In the genomic region with DNA sequence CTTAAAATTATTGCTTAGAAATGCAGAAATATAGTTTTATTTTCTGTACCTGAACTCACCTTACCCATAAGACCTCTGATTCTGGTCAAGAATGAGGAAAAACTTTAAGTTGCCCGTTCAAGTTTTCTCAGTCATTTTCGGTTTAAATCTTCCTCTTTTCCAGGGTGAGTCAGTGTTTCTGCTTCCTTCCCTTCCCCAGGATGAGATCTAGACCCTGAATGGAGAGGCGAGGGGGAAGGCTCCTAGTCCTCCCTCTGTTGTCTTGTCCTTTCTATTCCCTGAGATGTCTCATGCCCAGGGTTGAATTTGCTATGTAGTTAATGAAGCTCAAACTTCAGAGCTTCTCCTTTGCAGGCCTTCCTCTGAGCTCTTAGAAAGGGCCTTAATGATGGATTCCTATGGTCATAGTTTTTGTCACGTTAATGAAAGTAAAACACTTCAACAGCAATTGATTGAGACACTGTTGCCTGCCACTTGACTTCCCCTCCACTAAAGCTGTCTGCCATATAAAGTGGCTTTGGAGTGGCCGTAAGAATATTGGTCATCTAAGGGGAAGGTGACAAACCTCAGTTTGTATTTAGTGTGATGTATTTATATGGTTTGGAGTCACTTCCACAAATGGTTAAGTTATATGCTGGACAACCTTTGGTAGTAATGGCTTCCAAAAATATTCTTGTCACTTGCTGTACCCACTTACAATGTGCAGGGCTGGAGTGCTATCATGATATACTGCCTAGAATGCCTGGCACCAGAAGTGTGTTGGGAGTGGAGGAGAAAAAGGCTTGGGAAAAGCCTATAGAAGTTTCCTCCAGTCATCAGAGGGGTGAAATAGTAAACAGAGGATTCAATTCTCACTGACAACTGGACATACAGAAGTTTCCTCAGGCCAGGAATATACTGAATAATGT, we compare ENCODE assay signal across 22 cellular contexts. TPM values are rescaled to one million over a fixed set of nuclear protein-coding genes. Genes with fewer than 3 reads are reported as not detected.
DNase-seq lines count a peak whose midpoint lies in the region; ATAC-seq and TF ChIP-seq lines count a peak whose summit lies in the region.
"Had no signal": no experiment of that assay in that cellular context is flagged by ENCODE, and none has a peak within 500 bp of the region (broad histone marks: within the 10 kb centered on the region; RNA-seq: fewer than 3 reads in every experiment).

No MANE protein-coding gene starts in this region.

- no peak overlapping the region for H3K4me2 ChIP-seq in OCI-LY1 (ENCODE audit: low read length)
- H3K4me2 ChIP-seq: GM23338, PC-9 had no signal

- intact Hi-C loops in left lung (cut with DNase I): no loop called here

- H3K9me3 ChIP-seq in OCI-LY1 (ENCODE audit: low read length): no peaks in the 10 kb centered on the region
- peaks cover 0 to 4% of the 10 kb centered on the region in 2 donors for H3K9me3 ChIP-seq in left lung

- ATAC-seq in left lung (peak; percentile 60), GM21576 (IDR thresholded peaks at IDR 0.05; ENCODE audit: unreplicated experiment) (no peak)
- ATAC-seq: activated naive CD4-positive, alpha-beta T cell treated with anti-CD3 and anti-CD28 coated beads, Interleukin-2, amount 50 U/mL, for 72 hours; esophagus mucosa; GM12878; GM23338; K562; stimulated activated naive CD8-positive, alpha-beta T cell treated with anti-CD3 and anti-CD28 coated beads, Interleukin-15, amount 100 ng/mL, for 72 hours had no signal

- in situ Hi-C loops in KBM-7 (cut with MboI; ENCODE audit: low pct_unique_long_range_greater_than_20kb, low sequenced_read_pairs): no loop called here

- H3K4me3 ChIP-seq in OCI-LY1 (ENCODE audit: low read depth, low read length, poor library complexity, severe bottlenecking): no peak overlapping the region
- H3K4me3 ChIP-seq in left lung: no peak overlapping the region
- H3K4me3 ChIP-seq: GM12878, GM23338, K562, PC-9, skin epidermis, tibial nerve had no signal

- DNase-seq in Ammon's horn (ENCODE audit: low spot score): peak; percentile 33
- DNase-seq in KBM-7: peak; percentile 50
- DNase-seq in left lung: no peak
- no peak for DNase-seq in NCI-H187 (lab: John Stamatoyannopoulos, UW)
- DNase-seq in HT-29 (ENCODE audit: low spot score): no peak
- DNase-seq in activated CD4-positive, CD25-positive, alpha-beta regulatory T cell (lab: John Stamatoyannopoulos, UW): no peak
- DNase-seq: activated CD4-positive, alpha-beta T cell treated with anti-CD3 and anti-CD28 coated beads for 1 hour; DMS53; effector memory CD4-positive, alpha-beta T cell; NCI-H1417; NCI-H526 treated with DMSO at 0.1 percent for 48 hours; PC-9; stimulated activated naive CD8-positive, alpha-beta T cell treated with anti-CD3 and anti-CD28 coated beads, Interleukin-15, amount 100 ng/mL, for 72 hours had no signal

- no peaks in the 10 kb centered on the region for H3F3A ChIP-seq in OCI-LY1 (ENCODE audit: insufficient read depth, low read length)

- H3K27ac ChIP-seq in OCI-LY1 (ENCODE audit: low read depth, low read length, poor library complexity, severe bottlenecking): peak overlapping the region; percentile 12
- peak overlapping the region; percentile 23 to 78 for H3K27ac ChIP-seq in left lung
- H3K27ac ChIP-seq: PC-9 had no signal

- peaks cover 22% of the 10 kb centered on the region for H3K4me1 ChIP-seq in OCI-LY1 (ENCODE audit: insufficient read depth, low read length, severe bottlenecking)
- peaks cover 0 to 9% of the 10 kb centered on the region in 2 donors for H3K4me1 ChIP-seq in left lung
- H3K4me1 ChIP-seq: tibial nerve had no signal

- no peaks in the 10 kb centered on the region for H4K20me1 ChIP-seq in OCI-LY1 (ENCODE audit: insufficient read depth, low read length)

- H3K36me3 ChIP-seq in OCI-LY1 (ENCODE audit: insufficient read depth, low read length): no peaks in the 10 kb centered on the region
- no peaks in the 10 kb centered on the region for H3K36me3 ChIP-seq in left lung
- H3K36me3 ChIP-seq: tibial nerve had no signal

- H3K27me3 ChIP-seq in OCI-LY1 (ENCODE audit: insufficient read depth, low read length) (no peaks in the 10 kb centered on the region), left lung (no peaks in the 10 kb centered on the region)
- H3K27me3 ChIP-seq: tibial nerve had no signal

- H3K9me2 ChIP-seq in OCI-LY1 (ENCODE audit: low read depth, low read length): no peaks in the 10 kb centered on the region

- no peak overlapping the region for H2AFZ ChIP-seq in OCI-LY1 (ENCODE audit: low read length)
- H2AFZ ChIP-seq: GM23338, PC-9 had no signal

- H3K9ac ChIP-seq in OCI-LY1 (ENCODE audit: low read length): no peak overlapping the region

- TF ChIP-seq CTCF in OCI-LY1 (IDR thresholded peaks at IDR 0.05; ENCODE audit: low read length) (no peak), left lung (IDR thresholded peaks at IDR 0.05) (no peak)

- no peaks in the 10 kb centered on the region for H3K79me2 ChIP-seq in OCI-LY1 (ENCODE audit: insufficient read depth, low read length)

RNA-seq across cellular contexts. Expression of a gene that starts 24.3 kb away (rescaled TPM):
- total RNA-seq in left lung: 10 to 100 TPM in 1 of 2 donors, 1 to 10 TPM in 1; 9.4 to 14.1 TPM
- total RNA-seq in HT-29 (2014; rRNA removed; shearing (Covaris generic)): 2.4 and 3.3 TPM in 2 replicates

Comparison
In these comparisons a context has a peak if more than half of its experiments do, and no peak if none do; other contexts are left out.
1. DNase-seq: peak in Ammon's horn (single experiment) and KBM-7 (single experiment); none in left lung (0 of 2), NCI-H187 (0 of 2), HT-29 (single experiment) and activated CD4-positive, CD25-positive, alpha-beta regulatory T cell (0 of 4).